Comparison of ENCODE assay signal across 12 cellular contexts in genomic region chr12:46390304-46390703, GRCh38. TPM values are rescaled to one million over a fixed set of nuclear protein-coding genes. Genes with fewer than 3 reads are reported as not detected.
DNase-seq lines count a peak whose midpoint lies in the region; ATAC-seq and TF ChIP-seq lines count a peak whose summit lies in the region.
"Had no signal": no experiment of that assay in that cellular context is flagged by ENCODE, and none has a peak within 500 bp of the region (broad histone marks: within the 10 kb centered on the region; RNA-seq: fewer than 3 reads in every experiment).

No MANE protein-coding gene starts in this region.

- H4K5ac ChIP-seq in IMR-90 (ENCODE audit: low read depth, low read length) = peak overlapping the region; percentile 85; the same call in 1 of the 2 replicates

- dilution Hi-C loops in IMR-90 (cut with HindIII; ENCODE audit: low sequenced_read_pairs, unreplicated experiment) = no loop called here

- H3K4ac ChIP-seq in IMR-90 (ENCODE audit: low read depth, low read length) = peak overlapping the region; percentile 78; the same call in 1 of the 2 replicates

- peak overlapping the region; percentile 51; the same call in 1 of the 2 replicates for H3K56ac ChIP-seq in IMR-90 (ENCODE audit: extremely low read depth, insufficient read depth, low read length)

- H4K8ac ChIP-seq in IMR-90 (ENCODE audit: low read depth in 2 of 2, low read length in 2 of 2) = peak overlapping the region; percentile 15 to 65; a peak in 3 of 4 replicates

- in situ Hi-C loops in IMR-90 (cut with MboI; ENCODE audit: low sequenced_read_pairs) = no loop called here
- in situ Hi-C loops in gastrocnemius medialis (cut with MboI; ENCODE audit: low sequenced_read_pairs in 4 of 4) = loop anchor here in 1 of 4 donors (25.0 kb wide), 1 partner anchor 172 kb away; no protein-coding TSS in a partner anchor

- BruUV-seq in IMR-90 (replicated peaks; lab: Mats Ljungman, UMichigan) = no TSS peak

- peak overlapping the region; percentile 91; the same call in 2 of the 3 replicates for H2BK15ac ChIP-seq in IMR-90 (ENCODE audit: low read depth, low read length)

- H3K9ac ChIP-seq in IMR-90 (ENCODE audit: low read depth, low read length) = no peak overlapping the region

- no peak overlapping the region for H2AFZ ChIP-seq in IMR-90 (replicated peaks; ENCODE audit: low read length, poor library complexity)

- POLR2A ChIA-PET in IMR-90 (lab: Charles Lee; ENCODE audit: unreplicated experiment) = interaction anchor here (0.8 kb wide), 1 partner anchor 11 kb away, joined by 3 read pairs; no protein-coding TSS in a partner anchor

- no CpG with 5 or more reads among the region's 1 CpG for WGBS in IMR-90 (ENCODE audit: extremely low coverage in 2 of 2, insufficient read length in 1 of 2), 2 experiments

- H3K9me3 ChIP-seq in IMR-90 (ENCODE audit: control insufficient read depth, insufficient read depth, low read length) (0 out of 2 replicates have a peak, but pooled peaks cover 2% of the 10 kb centered on the region), gastrocnemius medialis (no peaks in the 10 kb centered on the region)

- TF ChIP-seq POLR2A in IMR-90 (IDR thresholded peaks at IDR 0.05; ENCODE audit: low read depth, low read length) (no peak), gastrocnemius medialis (IDR thresholded peaks at IDR 0.05) (no peak)

- CTCF ChIA-PET in IMR-90 (lab: Yijun Ruan, JAX) = interaction anchor here (2.2 kb wide), 1 partner anchor 10 kb away, joined by 6 read pairs; no protein-coding TSS in a partner anchor

- H3K4me3 ChIP-seq in GM06990 (replicated peaks; ENCODE audit: low read depth, low read length) = peak overlapping the region; percentile 4
- H3K4me3 ChIP-seq in IMR-90 (ENCODE audit: insufficient read depth, low read depth, low read length) = no peak overlapping the region
- no peak overlapping the region for H3K4me3 ChIP-seq in coronary artery
- H3K4me3 ChIP-seq in gastrocnemius medialis = peak overlapping the region in 1 of 4 donors; percentile 2

- H3K27ac ChIP-seq in IMR-90 (ENCODE audit: insufficient read depth, low read length) (peak overlapping the region; percentile 49; the same call in 1 of the 2 replicates), coronary artery (peak overlapping the region; percentile 4 to 76), gastrocnemius medialis (peak overlapping the region; percentile 10 to 98 (median 94)), foreskin keratinocyte (no peak overlapping the region)

- peaks cover 9 to 41% of the 10 kb centered on the region in 2 experiments for H3K79me1 ChIP-seq in IMR-90 (ENCODE audit: low read depth in 1 of 2, low read length in 2 of 2)

- no peaks in the 10 kb centered on the region; the same call in 1 of the 2 replicates for H3K36me3 ChIP-seq in GM06990 (ENCODE audit: control insufficient read depth, insufficient read depth, low read length)
- H3K36me3 ChIP-seq in IMR-90 (ENCODE audit: control insufficient read depth, insufficient read depth, low read length) = no peaks in the 10 kb centered on the region
- H3K36me3 ChIP-seq in gastrocnemius medialis = no peaks in the 10 kb centered on the region

- peaks cover 14% of the 10 kb centered on the region for H3K9me1 ChIP-seq in IMR-90 (ENCODE audit: insufficient read depth, low read length)

- intact Hi-C loops in IMR-90 (cut with micrococcal nuclease) (no loop called here), gastrocnemius medialis (cut with DNase I; ENCODE audit: low total_unique reads) (no loop called here)

- peak overlapping the region; percentile 97 for H2BK5ac ChIP-seq in IMR-90 (ENCODE audit: low read depth, low read length, poor library complexity, severe bottlenecking)

- H3K4me1 ChIP-seq in IMR-90 (ENCODE audit: control insufficient read depth, insufficient read depth, low read length) (peaks cover 19% of the 10 kb centered on the region), gastrocnemius medialis (peaks cover 26 to 63% of the 10 kb centered on the region in 2 donors), foreskin keratinocyte (peaks cover 58% of the 10 kb centered on the region)

- H3K4me2 ChIP-seq in IMR-90 (ENCODE audit: low read depth, low read length) = peak overlapping the region; percentile 56; the same call in 1 of the 2 replicates

- TF ChIP-seq CTCF in GM06990 (IDR thresholded peaks at IDR 0.05; ENCODE audit: insufficient read depth, low read length, poor library complexity, severe bottlenecking) (no peak), IMR-90 (conservative IDR thresholded peaks at IDR 0.05; ENCODE audit: low read depth, low read length) (no peak), coronary artery (IDR thresholded peaks at IDR 0.05) (no peak), gastrocnemius medialis (IDR thresholded peaks at IDR 0.05 in 4 of 5, conservative IDR thresholded peaks at IDR 0.05 in 1 of 5) (no peak), foreskin keratinocyte (conservative IDR thresholded peaks at IDR 0.05) (no peak)

- peak overlapping the region; percentile 89 for H2BK20ac ChIP-seq in IMR-90 (ENCODE audit: low read depth, low read length)

- peak overlapping the region; percentile 92 for H3K18ac ChIP-seq in IMR-90 (ENCODE audit: low read depth, low read length)

- H3K23ac ChIP-seq in IMR-90 (ENCODE audit: low read depth, low read length) = peak overlapping the region; percentile 29

- no peak overlapping the region for H2AK9ac ChIP-seq in IMR-90 (replicated peaks; ENCODE audit: low read depth, low read length, poor library complexity)

- no peaks in the 10 kb centered on the region for H3K27me3 ChIP-seq in GM06990 (replicated peaks; ENCODE audit: control insufficient read depth, insufficient read depth, low read length)
- H3K27me3 ChIP-seq in IMR-90 (ENCODE audit: control insufficient read depth, insufficient read depth, low read length) = no peaks in the 10 kb centered on the region
- H3K27me3 ChIP-seq in gastrocnemius medialis = no peaks in the 10 kb centered on the region
- H3K27me3 ChIP-seq in foreskin keratinocyte = no peaks in the 10 kb centered on the region

- H4K91ac ChIP-seq in IMR-90 (ENCODE audit: insufficient read depth, low read depth, low read length) = peak overlapping the region; percentile 67; the same call in 1 of the 2 replicates

- ATAC-seq in IMR-90 (ENCODE audit: low read depth) (no peak), gastrocnemius medialis (no peak), foreskin keratinocyte (no peak)

- peak overlapping the region; percentile 83 for H2BK120ac ChIP-seq in IMR-90 (ENCODE audit: low read depth, low read length)

- DNase-seq in GM06990 (ENCODE audit: extremely low read depth, insufficient read length) (no peak), IMR-90 (no peak), coronary artery (ENCODE audit: low spot score) (no peak), gastrocnemius medialis (no peak), foreskin keratinocyte (no peak), NCI-H1105 (lab: John Stamatoyannopoulos, UW) (no peak), OCI-M1 (lab: John Stamatoyannopoulos, UW) (no peak), NCI-H1436 (lab: John Stamatoyannopoulos, UW) (no peak)
- DNase-seq: activated CD4-positive, alpha-beta T cell treated with anti-CD3 and anti-CD28 coated beads for 4 hours; NCI-H2029; posterior cingulate gyrus; Right ventricle myocardium superior had no signal

- H3K14ac ChIP-seq in IMR-90 (replicated peaks; ENCODE audit: low read depth, low read length) = peak overlapping the region; percentile 49

- H2AK5ac ChIP-seq in IMR-90 (ENCODE audit: low read depth, low read length) = peak overlapping the region; percentile 85

- H4K20me1 ChIP-seq in IMR-90 (ENCODE audit: insufficient read depth, low read length) = no peaks in the 10 kb centered on the region

- no peak for TF ChIP-seq RAD21 in IMR-90 (IDR thresholded peaks at IDR 0.05; ENCODE audit: low read length)

TF ChIP-seq in IMR-90, 13 proteins besides CTCF, POLR2A, EP300 and RAD21:
- TF ChIP-seq RCOR1 (IDR thresholded peaks at IDR 0.05; ENCODE audit: insufficient replicate concordance, low read length) (no peak), CEBPB (IDR thresholded peaks at IDR 0.05; ENCODE audit: low read depth, low read length) (no peak), BHLHE40 (IDR thresholded peaks at IDR 0.05; ENCODE audit: low read depth, low read length) (no peak), SMC3 (IDR thresholded peaks at IDR 0.05; ENCODE audit: low read depth, low read length) (no peak), USF2 (IDR thresholded peaks at IDR 0.05; ENCODE audit: low read depth, low read length) (no peak), RFX5 (IDR thresholded peaks at IDR 0.05; ENCODE audit: low read depth, low read length) (no peak), NFE2L2 (IDR thresholded peaks at IDR 0.05; ENCODE audit: low read depth, low read length) (no peak), ELK1 (IDR thresholded peaks at IDR 0.05; ENCODE audit: borderline replicate concordance, low read depth, low read length) (no peak), MAFK (IDR thresholded peaks at IDR 0.05; ENCODE audit: low read depth, low read length) (no peak), MAZ (IDR thresholded peaks at IDR 0.05; ENCODE audit: borderline replicate concordance, low read depth, low read length) (no peak), MXI1 (IDR thresholded peaks at IDR 0.05; ENCODE audit: borderline replicate concordance, low read depth, low read length) (no peak), CHD1 (IDR thresholded peaks at IDR 0.05; ENCODE audit: low read depth, low read length) (no peak), FOS (IDR thresholded peaks at IDR 0.05; ENCODE audit: low read depth, low read length) (no peak)

RNA-seq across cellular contexts. Expression of gene SLC38A2, which starts 17.7 kb away (rescaled TPM):
- 881 and 1,389 TPM in 2 replicates for total RNA-seq in IMR-90 (2012; rRNA removed)
- 213 and 313 TPM in 2 replicates for polyA plus RNA-seq in IMR-90 (2012; rRNA removed)
- 33.9 and 129 TPM in 2 replicates for polyA plus RNA-seq in IMR-90 (2012; cell fraction: cytosol; rRNA removed)
- 118 and 947 TPM in 2 replicates for polyA plus RNA-seq in IMR-90 (2012; cell fraction: nucleus; rRNA removed; ENCODE audit: low replicate concordance)
- total RNA-seq in gastrocnemius medialis = 100 to 1,000 TPM; 260 to 853 (median 400) TPM
- total RNA-seq in foreskin keratinocyte = 385 and 423 TPM in 2 replicates
- polyA plus RNA-seq in foreskin keratinocyte = 74.9 and 102 TPM in 2 replicates
